Comparison of ENCODE assay signal across 7 cellular contexts in the genomic region with DNA sequence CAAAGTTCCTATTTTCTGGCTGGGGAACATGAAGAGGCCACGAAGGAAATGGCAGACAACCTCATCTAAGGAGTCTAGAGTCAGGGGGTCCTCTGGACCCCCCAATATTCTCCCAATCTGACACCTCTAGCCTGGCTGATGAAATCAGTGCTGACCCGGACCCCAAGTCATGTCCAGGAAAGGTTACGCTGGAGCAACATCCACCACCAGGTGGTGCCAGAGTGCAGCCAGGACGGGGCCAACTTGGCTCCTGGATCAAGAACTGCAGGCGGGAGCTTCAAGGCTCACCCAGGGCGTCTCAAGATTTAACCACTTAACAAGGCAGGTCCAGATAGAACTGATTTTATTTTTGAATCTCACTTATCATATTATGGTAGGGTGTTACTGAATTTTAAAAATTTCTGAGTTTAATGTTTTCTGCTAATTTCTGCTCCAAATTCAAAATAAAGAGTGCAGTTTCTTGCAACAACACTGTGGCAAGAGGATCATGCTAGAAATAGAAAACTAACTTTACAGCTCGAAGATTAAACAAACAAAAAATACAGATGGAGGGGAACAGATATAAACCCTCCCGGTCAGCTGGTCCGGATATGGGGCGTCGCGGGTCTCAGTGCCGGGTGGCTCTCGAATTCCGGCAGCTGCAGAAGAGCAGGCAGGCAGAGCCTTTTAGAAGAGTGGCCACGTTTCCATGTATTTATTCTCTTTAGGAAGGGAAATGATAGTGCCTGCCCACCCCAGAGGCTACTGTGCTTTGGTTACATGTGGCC.
A peak's percentile ranks its signal among the peaks of the same experiment; 100 is the strongest.
DNase-seq lines count a peak whose midpoint lies in the region; FAIRE-seq and TF ChIP-seq lines count a peak whose summit lies in the region.

No MANE protein-coding gene starts in this region.

- no peak for TF ChIP-seq POLR2A in suprapubic skin (IDR thresholded peaks at IDR 0.05)

- H3K36me3 ChIP-seq in suprapubic skin = peaks cover 34% of the 10 kb centered on the region

- H3K27ac ChIP-seq in suprapubic skin = no peak overlapping the region

- WGBS in suprapubic skin = 46% methylated on average over 16 of the region's 16 CpGs

- DNase-seq in GM12864 (ENCODE audit: low read depth) (no peak), HTR-8/SVneo (ENCODE audit: insufficient read length, low spot score) (peak; percentile 83), RPMI7951 (ENCODE audit: low read depth) (peak; percentile 57), foreskin melanocyte (peak; percentile 44), occipital lobe (lab: John Stamatoyannopoulos, UW) (peak; percentile 50), suprapubic skin (ENCODE audit: low spot score in 2 of 2) (peak; percentile 90)
- DNase-seq in activated T-helper 9 cell treated with anti-CD3 and anti-CD28 coated beads, Interleukin-2, amount 50 U/mL, for 16 hours (ENCODE audit: low read depth) = peak; percentile 75

- no peaks in the 10 kb centered on the region for H3K9me3 ChIP-seq in suprapubic skin

- FAIRE-seq in HTR-8/SVneo (lab: Jason Lieb, UNC) = no peak

- no peak overlapping the region for H3K4me3 ChIP-seq in GM12864 (ENCODE audit: low read depth, low read length)
- no peak overlapping the region for H3K4me3 ChIP-seq in suprapubic skin

- H3K27me3 ChIP-seq in suprapubic skin = no peaks in the 10 kb centered on the region

- TF ChIP-seq CTCF in GM12864 (IDR thresholded peaks at IDR 0.05; ENCODE audit: low read depth, low read length, missing control alignments) = peak; percentile 94
- peak; percentile 86 to 93 for TF ChIP-seq CTCF in suprapubic skin (IDR thresholded peaks at IDR 0.05)

- H3K4me1 ChIP-seq in suprapubic skin = peaks cover 24% of the 10 kb centered on the region

- no peak for TF ChIP-seq EP300 in suprapubic skin (IDR thresholded peaks at IDR 0.05)
